Comparison of ENCODE assay signal across 8 cellular contexts in the genomic region with DNA sequence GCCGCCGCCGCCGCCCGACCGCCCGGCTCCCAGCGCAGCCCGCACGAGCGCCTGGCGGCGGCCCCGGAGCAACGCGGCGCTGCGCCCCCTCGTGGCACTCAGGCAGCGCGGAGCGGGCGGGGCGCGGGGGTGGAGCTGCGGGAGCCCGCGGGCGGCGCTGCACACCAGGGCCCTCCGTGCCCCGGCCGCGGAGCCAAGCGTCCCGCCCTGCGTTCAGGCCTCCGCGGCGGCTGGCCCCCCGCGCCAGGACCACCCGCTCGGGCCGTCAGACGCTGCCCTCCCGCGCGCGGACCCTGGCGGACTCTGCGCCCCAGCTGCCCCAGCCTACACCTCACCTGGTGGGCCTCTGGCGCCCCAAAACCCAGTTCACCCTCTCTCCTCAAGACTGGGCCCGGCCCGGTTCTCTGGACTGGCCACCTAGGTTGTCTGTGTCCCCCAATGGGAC. TPM values are rescaled to one million over a fixed set of nuclear protein-coding genes. Genes with fewer than 3 reads are reported as not detected.
DNase-seq lines count a peak whose midpoint lies in the region; TF ChIP-seq lines count a peak whose summit lies in the region.

A gene (minus strand): TSS at position 75 of the 445 bp plus-strand sequence. CDS start 71,159 bp downstream, outside the sequence.

- TF ChIP-seq CTCF in WI38 (IDR thresholded peaks at IDR 0.05; ENCODE audit: low read depth, low read length) (no peak), cardiac fibroblast (IDR thresholded peaks at IDR 0.05; ENCODE audit: low read depth, low read length) (no peak)

- peak within 1 kb of the TSS; percentile 44 for H3K4me3 ChIP-seq in Jurkat, Clone E6-1 (ENCODE audit: low read length)
- H3K4me3 ChIP-seq in WI38 (ENCODE audit: low read depth, low read length) (peak within 1 kb of the TSS; percentile 33; the same call in 1 of the 2 replicates), cardiac fibroblast (replicated peaks in 1 of 2; ENCODE audit: low read depth in 2 of 2, low read length in 2 of 2) (peak within 1 kb of the TSS; percentile 24 to 37)

- DNase-seq in AML-193 (lab: John Stamatoyannopoulos, UW) (peak; percentile 15 to 26), GM19238 (ENCODE audit: insufficient read length, low spot score) (peak; percentile 60), cardiac fibroblast (ENCODE audit: low read depth in 2 of 2) (peak; percentile 57 to 70), islet precursor cell (peak; percentile 72), kidney glomerular epithelial cell (lab: John Stamatoyannopoulos, UW) (no peak)
- DNase-seq in Jurkat, Clone E6-1 (ENCODE audit: low read depth, low spot score): peak; percentile 35
- peak; percentile 26 to 60 (median 48) for DNase-seq in stimulated activated CD4-positive, alpha-beta T cell treated with anti-CD3 and anti-CD28 coated beads, Interleukin-1b, Interleukin-23, amount 100 ng/mL, for 24 hours (ENCODE audit: low read depth in 4 of 4, low spot score in 1 of 4)

RNA-seq across cellular contexts. Expression of the gene that starts here (rescaled TPM):
- polyA plus RNA-seq in Jurkat, Clone E6-1 (2012; ENCODE audit: insufficient read depth, insufficient read length): 1.0 TPM
